11 cellular contexts compared by ENCODE assay signal in the genomic region with DNA sequence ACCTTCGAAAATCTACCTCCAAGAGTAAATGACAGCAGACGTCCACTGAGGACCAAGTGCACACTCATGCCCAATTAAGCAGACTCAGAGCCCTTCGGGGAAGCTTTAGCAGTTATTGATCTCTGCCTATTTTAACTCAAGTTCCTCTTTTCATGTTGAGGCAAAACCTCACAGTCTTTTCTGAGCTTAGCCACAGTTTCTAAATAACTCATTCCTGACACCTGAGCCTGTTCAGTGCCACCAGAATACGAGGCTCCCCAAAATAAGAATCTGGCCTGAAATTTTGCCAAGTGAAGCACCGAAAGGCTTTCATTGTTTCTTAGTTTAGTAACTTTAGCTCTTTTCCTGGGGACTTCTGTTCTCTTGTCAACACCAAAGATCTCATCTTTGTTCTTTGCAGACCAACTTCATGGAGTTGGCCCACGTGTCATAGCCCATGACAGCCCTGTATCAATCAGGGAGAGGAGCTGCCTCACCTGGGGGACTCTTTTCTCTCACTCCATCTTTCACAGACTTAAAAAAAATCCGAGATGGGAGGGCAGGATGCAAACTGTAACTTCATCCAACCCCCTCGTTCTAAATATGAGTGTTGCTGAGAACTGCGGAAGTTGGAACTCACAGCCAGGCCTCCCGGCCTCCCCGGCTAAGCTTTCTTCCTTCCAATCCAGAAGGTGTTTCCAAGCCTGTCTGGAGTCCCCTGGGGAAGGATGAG. TPM values are rescaled to one million over a fixed set of nuclear protein-coding genes. Genes with fewer than 3 reads are reported as not detected.
A peak's percentile ranks its signal among the peaks of the same experiment; 100 is the strongest.
DNase-seq lines count a peak whose midpoint lies in the region; ATAC-seq and TF ChIP-seq lines count a peak whose summit lies in the region.
"Had no signal": no experiment of that assay in that cellular context is flagged by ENCODE, and none has a peak within 500 bp of the region (broad histone marks: within the 10 kb centered on the region; RNA-seq: fewer than 3 reads in every experiment).

No MANE protein-coding gene starts in this region.

- ATAC-seq in HG02852 (IDR thresholded peaks at IDR 0.05; ENCODE audit: unreplicated experiment), result peak; percentile 48
- ATAC-seq: A549 had no signal

- no peaks in the 10 kb centered on the region for H3K4me1 Mint-ChIP-seq in mesothelial cell of epicardium

- H3K27ac Mint-ChIP-seq in mesothelial cell of epicardium, result no peak overlapping the region

- peaks cover 0 to 72% (median 36%) of the 10 kb centered on the region in 4 donors for H3K4me1 ChIP-seq in Peyer's patch
- H3K4me1 ChIP-seq: A549 had no signal

- TF ChIP-seq CTCF in Peyer's patch (IDR thresholded peaks at IDR 0.05) (no peak), mesothelial cell of epicardium (IDR thresholded peaks at IDR 0.05; ENCODE audit: unreplicated experiment) (no peak)

- no peaks in the 10 kb centered on the region for H3K36me3 Mint-ChIP-seq in mesothelial cell of epicardium

- peaks cover 3% of the 10 kb centered on the region for H3K27me3 Mint-ChIP-seq in mesothelial cell of epicardium (ENCODE audit: low read depth)

- no peaks in the 10 kb centered on the region for H3K36me3 ChIP-seq in Peyer's patch

- DNase-seq in activated CD4-positive, alpha-beta T cell treated with anti-CD3 and anti-CD28 coated beads for 48 hours, result peak; percentile 30
- no peak for DNase-seq in activated CD4-positive, alpha-beta T cell treated with anti-CD3 and anti-CD28 coated beads for 1 hour
- DNase-seq in Peyer's patch, result peak; percentile 25 to 53 (median 35)
- DNase-seq in mesenteric fat pad (ENCODE audit: low spot score), result peak; percentile 51
- DNase-seq in NCI-H2107 (lab: John Stamatoyannopoulos, UW), result no peak
- DNase-seq in mesothelial cell of epicardium (ENCODE audit: low spot score in 2 of 2, unreplicated experiment in 2 of 2), result no peak
- DNase-seq in NCI-H146 treated with DMSO at 0.1 percent for 48 hours (lab: John Stamatoyannopoulos, UW; ENCODE audit: unreplicated experiment), result no peak

- no peaks in the 10 kb centered on the region for H3K9me3 ChIP-seq in Peyer's patch
- H3K9me3 ChIP-seq: A549 had no signal

- no peak overlapping the region for H3K4me3 Mint-ChIP-seq in mesothelial cell of epicardium

- peak overlapping the region in 1 of 4 donors; percentile 1 for H3K4me3 ChIP-seq in Peyer's patch
- H3K4me3 ChIP-seq: A549 had no signal

- no peak for TF ChIP-seq POLR2A in Peyer's patch (IDR thresholded peaks at IDR 0.05)

- H3K27me3 ChIP-seq in Peyer's patch, result no peaks in the 10 kb centered on the region

- H3K27ac ChIP-seq in Peyer's patch, result peak overlapping the region; percentile 78 to 95 (median 86)
- H3K27ac ChIP-seq: A549 had no signal

- no peaks in the 10 kb centered on the region for H3K9me3 Mint-ChIP-seq in mesothelial cell of epicardium

RNA-seq across cellular contexts. Expression of a gene that starts 22.2 kb away (rescaled TPM):
- 100 to 1,000 TPM in 1 of 4 donors, 10 to 100 TPM in 3; 11.6 to 333 (median 26.2) TPM for total RNA-seq in Peyer's patch
- total RNA-seq in mesenteric fat pad, result 28.8 TPM
- total RNA-seq in mesothelial cell of epicardium, result 8.9 to 9.4 TPM (median 9.2 TPM) in 3 replicates

RNA-seq across cellular contexts. Expression of a gene that starts 49.9 kb away (rescaled TPM):
- total RNA-seq in Peyer's patch (not detected), mesenteric fat pad (not detected), mesothelial cell of epicardium (not detected in 3 replicates)
- total RNA-seq: fibroblast of villous mesenchyme, SK-MEL-5 had no signal

Comparison
In these comparisons a context has a peak if more than half of its experiments do, and no peak if none do; other contexts are left out.
1. DNase-seq: peak in activated CD4-positive, alpha-beta T cell treated with anti-CD3 and anti-CD28 coated beads for 48 hours (single experiment), Peyer's patch (3 of 3) and mesenteric fat pad (single experiment); none in activated CD4-positive, alpha-beta T cell treated with anti-CD3 and anti-CD28 coated beads for 1 hour (single experiment), NCI-H2107 (single experiment), mesothelial cell of epicardium (0 of 2) and NCI-H146 treated with DMSO at 0.1 percent for 48 hours (single experiment).